8 cellular contexts compared by ENCODE assay signal in genomic region chr11:122439911-122440782, GRCh38.
DNase-seq lines count a peak whose midpoint lies in the region; ATAC-seq and TF ChIP-seq lines count a peak whose summit lies in the region.

No MANE protein-coding gene starts in this region.

- no peak for ATAC-seq in GM19463 (IDR thresholded peaks at IDR 0.05; ENCODE audit: unreplicated experiment)

- POLR2A ChIA-PET in activated CD4-positive, alpha-beta T cell treated with anti-CD3 and anti-CD28 coated beads, Interleukin-2, amount 10 ng/mL, durations not matched to agents 7 days and 5 days (lab: Charles Lee) = no interaction called here

- peak overlapping the region; percentile 54 to 64 (median 60) for H3K4me3 ChIP-seq in esophagus muscularis mucosa

- no peak overlapping the region for H3K4me3 Mint-ChIP-seq in nephron progenitor cell
- H3K4me3 Mint-ChIP-seq in activated CD4-positive, alpha-beta T cell treated with anti-CD3 and anti-CD28 coated beads, Interleukin-2, amount 10 ng/mL, durations not matched to agents 7 days and 5 days = no peak overlapping the region

- H3K36me3 Mint-ChIP-seq in nephron progenitor cell (ENCODE audit: low read depth) = no peaks in the 10 kb centered on the region
- H3K36me3 Mint-ChIP-seq in activated CD4-positive, alpha-beta T cell treated with anti-CD3 and anti-CD28 coated beads, Interleukin-2, amount 10 ng/mL, durations not matched to agents 7 days and 5 days (ENCODE audit: low read depth) = no peaks in the 10 kb centered on the region

- peak overlapping the region; percentile 61 to 70 (median 66) for H3K27ac ChIP-seq in esophagus muscularis mucosa (replicated peaks in 1 of 4)

- peaks cover 3% of the 10 kb centered on the region for H3K27me3 Mint-ChIP-seq in nephron progenitor cell (ENCODE audit: low read depth, poor library complexity)
- peaks cover 13% of the 10 kb centered on the region for H3K27me3 Mint-ChIP-seq in activated CD4-positive, alpha-beta T cell treated with anti-CD3 and anti-CD28 coated beads, Interleukin-2, amount 10 ng/mL, durations not matched to agents 7 days and 5 days

- no peak for TF ChIP-seq CTCF in esophagus muscularis mucosa (IDR thresholded peaks at IDR 0.05)
- no peak for TF ChIP-seq CTCF in nephron progenitor cell (IDR thresholded peaks at IDR 0.05)

- no peaks in the 10 kb centered on the region for H3K9me3 Mint-ChIP-seq in nephron progenitor cell
- no peaks in the 10 kb centered on the region for H3K9me3 Mint-ChIP-seq in activated CD4-positive, alpha-beta T cell treated with anti-CD3 and anti-CD28 coated beads, Interleukin-2, amount 10 ng/mL, durations not matched to agents 7 days and 5 days

- DNase-seq in AG08396 (ENCODE audit: low spot score) (peak; percentile 62), NCI-H345 treated with DMSO at 0.1 percent for 48 hours (lab: John Stamatoyannopoulos, UW; ENCODE audit: unreplicated experiment) (peak; percentile 67), esophagus muscularis mucosa (ENCODE audit: extremely low spot score) (no peak), nephron progenitor cell (peak; percentile 38), NCI-H2171 (lab: John Stamatoyannopoulos, UW) (no peak), NAMALWA (ENCODE audit: low spot score) (no peak)
- DNase-seq in activated CD4-positive, alpha-beta T cell treated with anti-CD3 and anti-CD28 coated beads, Interleukin-2, amount 10 ng/mL, durations not matched to agents 7 days and 5 days = no peak

- no peaks in the 10 kb centered on the region for H3K4me1 Mint-ChIP-seq in nephron progenitor cell
- no peaks in the 10 kb centered on the region for H3K4me1 Mint-ChIP-seq in activated CD4-positive, alpha-beta T cell treated with anti-CD3 and anti-CD28 coated beads, Interleukin-2, amount 10 ng/mL, durations not matched to agents 7 days and 5 days

- no peaks in the 10 kb centered on the region for H3K27me3 ChIP-seq in esophagus muscularis mucosa

- TF ChIP-seq EP300 in esophagus muscularis mucosa (IDR thresholded peaks at IDR 0.05) = no peak

- CTCF ChIA-PET in activated CD4-positive, alpha-beta T cell treated with anti-CD3 and anti-CD28 coated beads, Interleukin-2, amount 10 ng/mL, durations not matched to agents 7 days and 5 days (lab: Charles Lee) = no interaction called here

- H3K36me3 ChIP-seq in esophagus muscularis mucosa = no peaks in the 10 kb centered on the region

- no peak for TF ChIP-seq POLR2A in esophagus muscularis mucosa (IDR thresholded peaks at IDR 0.05; ENCODE audit: low read depth)

- H3K4me1 ChIP-seq in esophagus muscularis mucosa = peaks cover 6 to 32% (median 21%) of the 10 kb centered on the region in 4 donors

- 15% methylated on average over 27 of the region's 27 CpGs for WGBS in esophagus muscularis mucosa

- peak overlapping the region; percentile 53 for H3K27ac Mint-ChIP-seq in nephron progenitor cell
- no peak overlapping the region for H3K27ac Mint-ChIP-seq in activated CD4-positive, alpha-beta T cell treated with anti-CD3 and anti-CD28 coated beads, Interleukin-2, amount 10 ng/mL, durations not matched to agents 7 days and 5 days

- intact Hi-C loops in esophagus muscularis mucosa (cut with DNase I) = no loop called here

- H3K9me3 ChIP-seq in esophagus muscularis mucosa = no peaks in the 10 kb centered on the region

Comparison
In these comparisons a context has a peak if more than half of its experiments do, and no peak if none do; other contexts are left out.
1. DNase-seq: peak in AG08396 (single experiment), NCI-H345 treated with DMSO at 0.1 percent for 48 hours (single experiment) and nephron progenitor cell (single experiment); none in esophagus muscularis mucosa (single experiment), NCI-H2171 (single experiment), NAMALWA (single experiment) and activated CD4-positive, alpha-beta T cell treated with anti-CD3 and anti-CD28 coated beads, Interleukin-2, amount 10 ng/mL, durations not matched to agents 7 days and 5 days (single experiment).